23 cellular contexts compared by ENCODE assay signal in the genomic region with DNA sequence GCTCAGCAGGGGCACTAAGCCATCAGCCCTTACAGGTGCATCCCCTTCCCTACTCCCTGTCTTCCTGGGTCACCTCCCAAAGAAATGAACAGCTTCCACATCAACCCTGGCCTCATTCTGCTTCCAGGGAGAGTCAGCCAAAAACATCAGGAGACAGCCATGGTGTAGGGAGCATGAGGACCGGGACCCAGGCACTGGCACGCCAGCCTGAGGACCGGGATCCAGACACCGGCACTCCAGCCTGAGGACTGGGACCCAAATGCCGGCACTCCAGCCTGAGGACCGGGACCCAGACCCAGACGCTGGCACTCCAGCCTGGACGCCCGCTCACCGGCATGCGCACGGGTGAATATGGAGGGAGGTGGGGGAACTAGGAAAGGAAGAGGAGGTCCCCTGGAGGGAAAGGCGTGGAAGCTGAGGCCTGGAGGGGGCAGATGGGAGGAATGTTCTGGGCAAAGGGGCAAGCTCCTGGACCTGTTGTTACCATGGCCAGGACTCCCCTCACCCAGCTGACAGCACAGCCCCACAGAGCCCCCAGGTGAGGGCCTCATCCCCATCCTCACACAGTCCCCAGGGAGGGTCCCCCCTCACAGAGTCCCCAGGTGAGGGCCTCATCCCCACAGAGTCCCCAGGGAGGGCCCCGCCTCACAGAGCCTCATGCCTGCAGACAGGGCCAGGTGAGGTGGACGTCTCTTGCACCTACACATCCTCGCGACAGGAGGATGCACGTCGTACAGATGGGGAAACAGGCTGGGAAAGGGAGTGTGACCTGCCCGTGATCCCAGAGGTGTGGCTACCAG. TPM values are rescaled to one million over a fixed set of nuclear protein-coding genes. Genes with fewer than 3 reads are reported as not detected.
DNase-seq lines count a peak whose midpoint lies in the region; ATAC-seq, FAIRE-seq and TF ChIP-seq lines count a peak whose summit lies in the region.
"Had no signal": no experiment of that assay in that cellular context is flagged by ENCODE, and none has a peak within 500 bp of the region (broad histone marks: within the 10 kb centered on the region; RNA-seq: fewer than 3 reads in every experiment).

No MANE protein-coding gene starts in this region.

- POLR2A ChIA-PET in HepG2 (lab: Yijun Ruan, JAX): no interaction called here

- CTCF ChIA-PET in HepG2 (lab: Yijun Ruan, JAX; ENCODE audit: low intra/inter-chr PET ratio, low total read pairs): no interaction called here

- H3K36me3 ChIP-seq in right lobe of liver (no peaks in the 10 kb centered on the region), HepG2 (replicated peaks in 1 of 2; ENCODE audit: control insufficient read depth in 1 of 2, insufficient read depth in 2 of 2, low read length in 2 of 2) (no peaks in the 10 kb centered on the region), mucosa of descending colon (ENCODE audit: low read depth) (no peaks in the 10 kb centered on the region), SJCRH30 (no peaks in the 10 kb centered on the region)
- H3K36me3 ChIP-seq: SJSA1 had no signal

- H4K20me1 ChIP-seq in HepG2 (ENCODE audit: insufficient read depth, low read length): 0 out of 2 replicates have a peak, but pooled peaks cover 3% of the 10 kb centered on the region

- peaks cover 0 to 45% (median 20%) of the 10 kb centered on the region in 4 donors for H3K4me1 ChIP-seq in right lobe of liver
- H3K4me1 ChIP-seq in HepG2 (ENCODE audit: insufficient read depth, low read length): no peaks in the 10 kb centered on the region
- H3K4me1 ChIP-seq in mucosa of descending colon (ENCODE audit: low read depth): no peaks in the 10 kb centered on the region
- peaks cover 23% of the 10 kb centered on the region for H3K4me1 ChIP-seq in SJCRH30
- H3K4me1 ChIP-seq: SJSA1 had no signal

- H3K27ac ChIP-seq in right lobe of liver (no peak overlapping the region), HepG2 (ENCODE audit: extremely low read length, insufficient read depth, low read length) (no peak overlapping the region), SJCRH30 (no peak overlapping the region)
- H3K27ac ChIP-seq: SJSA1 had no signal

- ATAC-seq in right lobe of liver (no peak), HepG2 (no peak), left cardiac atrium (no peak), mucosa of descending colon (no peak)
- ATAC-seq: CD8-positive, alpha-beta T cell; GM12878; GM23338; K562; PC-3 had no signal

- DNase-seq in right lobe of liver: peak in 2 of 3 donors; percentile 13 to 55
- no peak for DNase-seq in HepG2 (ENCODE audit: low spot score)
- DNase-seq in left cardiac atrium: peak; percentile 14
- DNase-seq in mucosa of descending colon: peak in 2 of 3 donors; percentile 14 to 37
- DNase-seq in NCI-H510A (lab: John Stamatoyannopoulos, UW): no peak
- no peak for DNase-seq in stimulated activated naive CD4-positive, alpha-beta T cell treated with Interleukin-2 at 50 U/mL for 16 hours (lab: John Stamatoyannopoulos, UW)
- DNase-seq in SJCRH30: no peak
- no peak for DNase-seq in activated gamma-delta T cell (lab: John Stamatoyannopoulos, UW)
- DNase-seq: Calu3, NCI-H1105 treated with DMSO at 0.1 percent for 48 hours, NCI-H1694, NCI-H2081 treated with DMSO at 0.1 percent for 48 hours, NCI-H226, NCI-H524 treated with DMSO at 0.1 percent for 48 hours, PC-3, RPMI8226 had no signal

- H3K79me2 ChIP-seq in HepG2 (ENCODE audit: insufficient read depth, low read length): no peaks in the 10 kb centered on the region

- no peak overlapping the region for H3K9ac ChIP-seq in HepG2 (ENCODE audit: insufficient read depth, low read depth, low read length)

- 78% methylated on average over 5 of the region's 20 CpGs for WGBS in right lobe of liver (ENCODE audit: insufficient coverage, low coverage, low lambda C conversion rate, missing lambda C conversion rate)
- 45% methylated on average over 19 of the region's 20 CpGs for WGBS in HepG2 (ENCODE audit: low lambda C conversion rate)

- TF ChIP-seq CTCF in right lobe of liver (IDR thresholded peaks at IDR 0.05): no peak
- TF ChIP-seq CTCF in HepG2 (CRISPR knock-in tag; IDR thresholded peaks at IDR 0.05): no peak
- TF ChIP-seq CTCF in mucosa of descending colon (IDR thresholded peaks at IDR 0.05): no peak

- no peak for TF ChIP-seq RAD21 in HepG2 (CRISPR knock-in tag; IDR thresholded peaks at IDR 0.05)

- no peak for TF ChIP-seq POLR2A in right lobe of liver (IDR thresholded peaks at IDR 0.05)
- TF ChIP-seq POLR2A in HepG2 (IDR thresholded peaks at IDR 0.05; ENCODE audit: insufficient read depth in 1 of 2, low read depth in 2 of 2, low read length in 2 of 2): no peak

- H3K9me3 ChIP-seq in right lobe of liver (no peaks in the 10 kb centered on the region), HepG2 (ENCODE audit: low read length) (no peaks in the 10 kb centered on the region), mucosa of descending colon (no peaks in the 10 kb centered on the region), SJCRH30 (replicated peaks) (no peaks in the 10 kb centered on the region)
- H3K9me3 ChIP-seq: SJSA1 had no signal

- no peak overlapping the region for H3K4me2 ChIP-seq in HepG2 (ENCODE audit: low read depth, low read length)
- H3K4me2 ChIP-seq: GM23338 had no signal

- intact Hi-C loops in right lobe of liver (cut with DNase I): no loop called here
- intact Hi-C loops in HepG2 (cut with micrococcal nuclease; ENCODE audit: unreplicated experiment): no loop called here
- intact Hi-C loops in left cardiac atrium (cut with DNase I): no loop called here
- intact Hi-C loops in mucosa of descending colon (cut with DNase I, micrococcal nuclease): no loop called here

- no peak overlapping the region for H3K4me3 ChIP-seq in right lobe of liver
- H3K4me3 ChIP-seq in HepG2 (replicated peaks in 1 of 3; ENCODE audit: insufficient read depth in 1 of 3, low read depth in 2 of 3, low read length in 3 of 3): no peak overlapping the region
- no peak overlapping the region for H3K4me3 ChIP-seq in mucosa of descending colon
- H3K4me3 ChIP-seq in SJCRH30: no peak overlapping the region
- H3K4me3 ChIP-seq: GM12878, GM23338, K562, SJSA1 had no signal

- no peak overlapping the region for H2AFZ ChIP-seq in HepG2 (ENCODE audit: low read length)
- H2AFZ ChIP-seq: GM23338 had no signal

- in situ Hi-C loops in HepG2 (cut with HindIII; ENCODE audit: extremely low pct_ligation_motif_present, low pct_unique_long_range_greater_than_20kb): loop anchor here (10.0 kb wide), 1 partner anchor 86 kb away; no protein-coding TSS in a partner anchor

- no peaks in the 10 kb centered on the region for H3K27me3 ChIP-seq in right lobe of liver
- H3K27me3 ChIP-seq in HepG2 (ENCODE audit: control insufficient read depth in 1 of 2, insufficient read depth in 2 of 2, low read length in 2 of 2): peaks cover 57 to 98% of the 10 kb centered on the region in 2 experiments
- peaks cover 43% of the 10 kb centered on the region for H3K27me3 ChIP-seq in SJCRH30

- TF ChIP-seq EP300 in HepG2 (IDR thresholded peaks at IDR 0.05; ENCODE audit: low read depth in 2 of 2, low read length in 2 of 2): no peak
- TF ChIP-seq EP300 in HepG2 (CRISPR knock-in tag; IDR thresholded peaks at IDR 0.05; ENCODE audit: borderline replicate concordance): no peak

- FAIRE-seq in HepG2 (lab: Jason Lieb, UNC): no peak
- FAIRE-seq: A204.1, GM12878, GM19239, K562 had no signal

- no TSS peak for BruUV-seq in HepG2 (replicated peaks; lab: Mats Ljungman, UMichigan)

RNA-seq across cellular contexts. Expression of gene MRGBP, which starts 26.0 kb away (rescaled TPM):
- total RNA-seq in right lobe of liver: 1 to 10 TPM; 3.3 to 8.0 (median 5.3) TPM
- 34.8 and 35.9 TPM in 2 replicates for total RNA-seq in HepG2 (2016; rRNA removed; fragmentation: Illumina TruSeq; extraction: Trizol)
- total RNA-seq in HepG2 (2016; cell fraction: cytosol; rRNA removed; fragmentation: Illumina TruSeq; extraction: Trizol; ENCODE audit: low read depth): 79.0 and 80.7 TPM in 2 replicates
- total RNA-seq in HepG2 (2016; cell fraction: insoluble cytoplasmic fraction; rRNA removed; fragmentation: Illumina TruSeq; extraction: Trizol): 31.8 and 38.7 TPM in 2 replicates
- total RNA-seq in HepG2 (2016; cell fraction: membrane; rRNA removed; fragmentation: Illumina TruSeq; extraction: Trizol): 96.7 and 98.0 TPM in 2 replicates
- 17.0 and 18.5 TPM in 2 replicates for total RNA-seq in HepG2 (2016; cell fraction: nucleus; rRNA removed; fragmentation: Illumina TruSeq; extraction: Trizol)
- 31.6 and 34.2 TPM in 2 replicates for polyA plus RNA-seq in HepG2 (2011; rRNA removed)
- polyA plus RNA-seq in HepG2 (2011; cell fraction: cytosol; rRNA removed): 30.7 and 37.2 TPM in 2 replicates
- polyA plus RNA-seq in HepG2 (2011; cell fraction: nucleus; rRNA removed): 29.7 and 36.4 TPM in 2 replicates
- 21.6 and 23.1 TPM in 2 replicates for polyA plus RNA-seq in HepG2 (2012)
- 88.5 and 96.5 TPM in 2 replicates for polyA plus RNA-seq in HepG2 (2016; cell fraction: cytosol; fragmentation: Illumina TruSeq; extraction: Trizol; ENCODE audit: low read depth)
- 34.9 and 39.2 TPM in 2 replicates for polyA plus RNA-seq in HepG2 (2016; cell fraction: insoluble cytoplasmic fraction; fragmentation: Illumina TruSeq; extraction: Trizol; ENCODE audit: low read depth)
- 88.7 and 90.6 TPM in 2 replicates for polyA plus RNA-seq in HepG2 (2016; cell fraction: membrane; fragmentation: Illumina TruSeq; extraction: Trizol; ENCODE audit: low read depth)
- polyA plus RNA-seq in HepG2 (2016; cell fraction: nucleus; fragmentation: Illumina TruSeq; extraction: Trizol; ENCODE audit: insufficient read depth, low read depth): 40.3 and 42.7 TPM in 2 replicates
- 21.2 and 36.8 TPM in 2 replicates for polyA minus RNA-seq in HepG2 (2011; rRNA and poly(A)+ RNA removed; ENCODE audit: low replicate concordance)
- 12.7 and 13.0 TPM in 2 replicates for polyA minus RNA-seq in HepG2 (2011; cell fraction: cytosol; rRNA and poly(A)+ RNA removed)
- 10.2 and 10.9 TPM in 2 replicates for polyA minus RNA-seq in HepG2 (2011; cell fraction: nucleus; rRNA and poly(A)+ RNA removed)
- total RNA-seq in left cardiac atrium: 1 to 10 TPM; 8.9 TPM
- 10 to 100 TPM in 1 of 3 donors, 1 to 10 TPM in 2; 7.1 to 11.0 (median 8.3) TPM for total RNA-seq in mucosa of descending colon
- 52.5 and 57.4 TPM in 2 replicates for total RNA-seq in SJCRH30 (2014; rRNA removed; shearing (Covaris generic))

RNA-seq across cellular contexts. Expression of gene OGFR, which starts 34.3 kb away (rescaled TPM):
- total RNA-seq in right lobe of liver (10 to 100 TPM; 40.7 to 48.1 (median 47.0) TPM), HepG2 (2016; rRNA removed; fragmentation: Illumina TruSeq; extraction: Trizol) (68.3 and 81.8 TPM in 2 replicates), left cardiac atrium (10 to 100 TPM; 23.3 to 23.6 TPM), mucosa of descending colon (10 to 100 TPM; 39.3 to 63.1 (median 48.5) TPM)
- total RNA-seq in HepG2 (2016; cell fraction: cytosol; rRNA removed; fragmentation: Illumina TruSeq; extraction: Trizol; ENCODE audit: low read depth): 6.3 and 8.7 TPM in 2 replicates
- total RNA-seq in HepG2 (2016; cell fraction: insoluble cytoplasmic fraction; rRNA removed; fragmentation: Illumina TruSeq; extraction: Trizol): 58.8 and 84.2 TPM in 2 replicates
- 20.8 and 24.4 TPM in 2 replicates for total RNA-seq in HepG2 (2016; cell fraction: membrane; rRNA removed; fragmentation: Illumina TruSeq; extraction: Trizol)
- total RNA-seq in HepG2 (2016; cell fraction: nucleus; rRNA removed; fragmentation: Illumina TruSeq; extraction: Trizol): 33.8 and 41.3 TPM in 2 replicates
- polyA plus RNA-seq in HepG2 (2011; rRNA removed): 47.7 and 62.2 TPM in 2 replicates
- polyA plus RNA-seq in HepG2 (2011; cell fraction: cytosol; rRNA removed): 58.6 and 82.5 TPM in 2 replicates
- polyA plus RNA-seq in HepG2 (2011; cell fraction: nucleus; rRNA removed): 105 and 121 TPM in 2 replicates
- 34.0 and 38.1 TPM in 2 replicates for polyA plus RNA-seq in HepG2 (2012)
- 4.2 and 4.7 TPM in 2 replicates for polyA plus RNA-seq in HepG2 (2016; cell fraction: cytosol; fragmentation: Illumina TruSeq; extraction: Trizol; ENCODE audit: low read depth)
- 68.1 and 77.5 TPM in 2 replicates for polyA plus RNA-seq in HepG2 (2016; cell fraction: insoluble cytoplasmic fraction; fragmentation: Illumina TruSeq; extraction: Trizol; ENCODE audit: low read depth)
- polyA plus RNA-seq in HepG2 (2016; cell fraction: membrane; fragmentation: Illumina TruSeq; extraction: Trizol; ENCODE audit: low read depth): 11.5 and 14.2 TPM in 2 replicates
- 103 and 104 TPM in 2 replicates for polyA plus RNA-seq in HepG2 (2016; cell fraction: nucleus; fragmentation: Illumina TruSeq; extraction: Trizol; ENCODE audit: insufficient read depth, low read depth)
- polyA minus RNA-seq in HepG2 (2011; rRNA and poly(A)+ RNA removed; ENCODE audit: low replicate concordance): 38.5 and 45.1 TPM in 2 replicates
- polyA minus RNA-seq in HepG2 (2011; cell fraction: cytosol; rRNA and poly(A)+ RNA removed): 39.4 and 42.5 TPM in 2 replicates
- 15.1 and 20.0 TPM in 2 replicates for polyA minus RNA-seq in HepG2 (2011; cell fraction: nucleus; rRNA and poly(A)+ RNA removed)
- 46.6 and 49.0 TPM in 2 replicates for total RNA-seq in SJCRH30 (2014; rRNA removed; shearing (Covaris generic))

RNA-seq across cellular contexts. Expression of gene COL9A3, which starts 46.5 kb away (rescaled TPM):
- total RNA-seq in right lobe of liver (1 to 10 TPM; 1.5 to 7.6 (median 3.5) TPM), HepG2 (2016; rRNA removed; fragmentation: Illumina TruSeq; extraction: Trizol) (53.3 and 204 TPM in 2 replicates), left cardiac atrium (1 to 10 TPM; 4.0 to 4.7 TPM), mucosa of descending colon (10 to 100 TPM in 1 of 3 donors, 1 to 10 TPM in 1, under 1 TPM in 1; 0.70 to 12.4 (median 2.3) TPM)
- total RNA-seq in HepG2 (2016; cell fraction: cytosol; rRNA removed; fragmentation: Illumina TruSeq; extraction: Trizol; ENCODE audit: low read depth): 13.9 and 15.8 TPM in 2 replicates
- total RNA-seq in HepG2 (2016; cell fraction: insoluble cytoplasmic fraction; rRNA removed; fragmentation: Illumina TruSeq; extraction: Trizol): 48.0 and 215 TPM in 2 replicates
- 19.3 and 20.8 TPM in 2 replicates for total RNA-seq in HepG2 (2016; cell fraction: membrane; rRNA removed; fragmentation: Illumina TruSeq; extraction: Trizol)
- total RNA-seq in HepG2 (2016; cell fraction: nucleus; rRNA removed; fragmentation: Illumina TruSeq; extraction: Trizol): 216 and 254 TPM in 2 replicates
- 155 and 175 TPM in 2 replicates for polyA plus RNA-seq in HepG2 (2011; rRNA removed)
- 84.5 and 113 TPM in 2 replicates for polyA plus RNA-seq in HepG2 (2011; cell fraction: cytosol; rRNA removed)
- 1,291 and 1,782 TPM in 2 replicates for polyA plus RNA-seq in HepG2 (2011; cell fraction: nucleus; rRNA removed)
- polyA plus RNA-seq in HepG2 (2012): 79.9 and 172 TPM in 2 replicates
- 9.2 and 9.5 TPM in 2 replicates for polyA plus RNA-seq in HepG2 (2016; cell fraction: cytosol; fragmentation: Illumina TruSeq; extraction: Trizol; ENCODE audit: low read depth)
- polyA plus RNA-seq in HepG2 (2016; cell fraction: insoluble cytoplasmic fraction; fragmentation: Illumina TruSeq; extraction: Trizol; ENCODE audit: low read depth): 55.1 and 66.2 TPM in 2 replicates
- 17.0 and 20.1 TPM in 2 replicates for polyA plus RNA-seq in HepG2 (2016; cell fraction: membrane; fragmentation: Illumina TruSeq; extraction: Trizol; ENCODE audit: low read depth)
- polyA plus RNA-seq in HepG2 (2016; cell fraction: nucleus; fragmentation: Illumina TruSeq; extraction: Trizol; ENCODE audit: insufficient read depth, low read depth): 637 and 662 TPM in 2 replicates
- 5.1 and 12.2 TPM in 2 replicates for polyA minus RNA-seq in HepG2 (2011; rRNA and poly(A)+ RNA removed; ENCODE audit: low replicate concordance)
- polyA minus RNA-seq in HepG2 (2011; cell fraction: cytosol; rRNA and poly(A)+ RNA removed): 23.0 and 25.3 TPM in 2 replicates
- 56.8 and 67.0 TPM in 2 replicates for polyA minus RNA-seq in HepG2 (2011; cell fraction: nucleus; rRNA and poly(A)+ RNA removed)
- total RNA-seq in SJCRH30 (2014; rRNA removed; shearing (Covaris generic)): 2.0 and 2.1 TPM in 2 replicates
- total RNA-seq: CD8-positive, alpha-beta T cell; SJSA1 had no signal

Comparison
In these comparisons a context has a peak if more than half of its experiments do, and no peak if none do; other contexts are left out.
1. DNase-seq: peak in right lobe of liver (2 of 3), left cardiac atrium (single experiment) and mucosa of descending colon (2 of 3); none in HepG2 (single experiment), NCI-H510A (single experiment), stimulated activated naive CD4-positive, alpha-beta T cell treated with Interleukin-2 at 50 U/mL for 16 hours (single experiment), SJCRH30 (0 of 2) and activated gamma-delta T cell (single experiment).